7 cellular contexts compared by ENCODE assay signal in the genomic region with DNA sequence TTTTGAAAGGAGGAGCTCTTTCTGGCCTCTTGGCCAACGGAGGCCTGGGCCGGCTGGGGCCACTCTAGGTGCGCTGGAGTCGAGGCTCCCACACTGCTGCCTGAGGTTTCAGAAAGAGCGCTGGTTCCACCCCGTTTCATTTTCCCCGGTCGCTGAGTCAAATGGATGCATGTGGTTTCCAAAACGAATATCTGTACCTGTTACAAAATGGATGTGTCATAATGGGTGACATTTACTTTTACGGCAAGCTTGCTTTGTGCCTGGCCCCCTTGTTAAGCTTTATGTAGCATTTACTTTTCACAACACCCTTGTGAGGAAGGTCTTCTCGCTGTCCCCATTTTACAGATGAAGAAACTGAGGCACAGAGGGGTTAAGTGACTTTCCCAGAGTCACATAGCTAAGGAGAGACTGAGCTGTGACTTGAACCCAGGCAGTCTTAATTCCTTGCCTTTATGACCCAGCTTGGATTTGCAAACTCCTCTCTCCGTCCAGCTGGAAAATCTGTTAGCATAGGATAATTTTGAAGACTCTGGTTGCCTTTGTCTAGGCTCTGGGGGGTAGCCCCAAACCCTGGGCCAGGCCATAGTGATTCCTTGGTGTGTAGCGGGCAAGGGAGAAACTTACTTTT. TPM values are rescaled to one million over a fixed set of nuclear protein-coding genes. Genes with fewer than 3 reads are reported as not detected.
A peak's percentile ranks its signal among the peaks of the same experiment; 100 is the strongest.
DNase-seq lines count a peak whose midpoint lies in the region; ATAC-seq and TF ChIP-seq lines count a peak whose summit lies in the region.

No MANE protein-coding gene starts in this region.

- 67% methylated on average over 12 of the region's 13 CpGs for WGBS in right lobe of liver (ENCODE audit: insufficient coverage, low coverage, low lambda C conversion rate, missing lambda C conversion rate)
- 68 to 88% methylated on average over 13 of the region's 13 CpGs for WGBS in body of pancreas, 2 donors

- TF ChIP-seq POLR2A in GM19099 (IDR thresholded peaks at IDR 0.05; ENCODE audit: extremely low read depth, insufficient read length, low read depth) (peak; percentile 34), right lobe of liver (IDR thresholded peaks at IDR 0.05) (no peak), body of pancreas (IDR thresholded peaks at IDR 0.05) (no peak)

- H3K36me3 ChIP-seq in right lobe of liver: no peaks in the 10 kb centered on the region
- no peaks in the 10 kb centered on the region for H3K36me3 ChIP-seq in body of pancreas (replicated peaks in 1 of 2; ENCODE audit: insufficient read depth in 1 of 2, low read depth in 2 of 2)

- DNase-seq in activated CD4-positive, alpha-beta T cell treated with anti-CD3 and anti-CD28 coated beads, Interleukin-2, amount 50 U/mL, for 1 hour: peak; percentile 38
- DNase-seq in right lobe of liver (no peak), inferior parietal cortex (ENCODE audit: extremely low spot score) (no peak), body of pancreas (no peak), NCI-H1694 (lab: John Stamatoyannopoulos, UW) (no peak)

- intact Hi-C loops in right lobe of liver (cut with DNase I) (no loop called here), body of pancreas (cut with DNase I) (no loop called here)

- ATAC-seq in HG03066 (IDR thresholded peaks at IDR 0.05; ENCODE audit: low read depth, unreplicated experiment) (peak; percentile 53), right lobe of liver (peak; percentile 39 to 59 (median 50)), body of pancreas (no peak)

- no peaks in the 10 kb centered on the region for H3K27me3 ChIP-seq in right lobe of liver
- H3K27me3 ChIP-seq in body of pancreas: no peaks in the 10 kb centered on the region

- H3K4me1 ChIP-seq in right lobe of liver (peaks cover 0 to 5% (median 0%) of the 10 kb centered on the region in 4 donors), body of pancreas (peaks cover 39% of the 10 kb centered on the region)

- H3K4me3 ChIP-seq in right lobe of liver (no peak overlapping the region), body of pancreas (no peak overlapping the region)

- H3K9me3 ChIP-seq in right lobe of liver (no peaks in the 10 kb centered on the region), body of pancreas (no peaks in the 10 kb centered on the region)

- TF ChIP-seq CTCF in right lobe of liver (IDR thresholded peaks at IDR 0.05) (no peak), body of pancreas (IDR thresholded peaks at IDR 0.05) (no peak)

- H3K27ac ChIP-seq in right lobe of liver (no peak overlapping the region), body of pancreas (peak overlapping the region in 1 of 4 donors; percentile 7)

RNA-seq across cellular contexts. Expression of a gene that starts 10.6 kb away (rescaled TPM):
- total RNA-seq in right lobe of liver (10 to 100 TPM in 1 of 6 experiments, 1 to 10 TPM in 5; 5.9 to 12.9 (median 8.7) TPM), body of pancreas (100 to 1,000 TPM in 1 of 2 donors, 10 to 100 TPM in 1; 99.9 to 142 TPM)

Comparison
In these comparisons a context has a peak if more than half of its experiments do, and no peak if none do; other contexts are left out.
1. RNA of a gene that starts 10.6 kb away (total RNA-seq): 99.9 to 142 TPM in body of pancreas; 5.9 to 12.9 TPM in right lobe of liver; every median in the first group is over 4 times any median in the second.